In genomic region chr2:479505-480161, GRCh38 we compare ENCODE assay signal across 21 cellular contexts.
DNase-seq lines count a peak whose midpoint lies in the region; ATAC-seq and TF ChIP-seq lines count a peak whose summit lies in the region.
"Had no signal": no experiment of that assay in that cellular context is flagged by ENCODE, and none has a peak within 500 bp of the region (broad histone marks: within the 10 kb centered on the region; RNA-seq: fewer than 3 reads in every experiment).

No MANE protein-coding gene starts in this region.

- WGBS in right lobe of liver (ENCODE audit: insufficient coverage, low coverage, low lambda C conversion rate, missing lambda C conversion rate), result 53% methylated on average over 9 of the region's 13 CpGs

- H3K27me3 Mint-ChIP-seq in type B pancreatic cell, result peaks cover 3% of the 10 kb centered on the region

- H3K27ac Mint-ChIP-seq in type B pancreatic cell, result no peak overlapping the region
- H3K27ac Mint-ChIP-seq: T-helper 1 cell treated with Interleukin-12 subunit alpha and Interleukin-12 subunit beta and Interleukin-4 antibody, amounts not matched to agents 30 μg/mL and 1 μg/mL, for 36 hours had no signal

- peaks cover 14% of the 10 kb centered on the region for H3K4me1 Mint-ChIP-seq in type B pancreatic cell (ENCODE audit: unreplicated experiment)

- H3K4me1 ChIP-seq in duodenal mucosa (ENCODE audit: control insufficient read depth in 1 of 2, insufficient read depth in 2 of 2, low read length in 2 of 2) (peaks cover 0 to 4% of the 10 kb centered on the region in 2 donors), right lobe of liver (no peaks in the 10 kb centered on the region)
- H3K4me1 ChIP-seq: BE2C, foreskin keratinocyte had no signal

- no peak overlapping the region for H3K4me3 Mint-ChIP-seq in type B pancreatic cell
- H3K4me3 Mint-ChIP-seq: neural crest cell; T-helper 1 cell treated with Interleukin-12 subunit alpha and Interleukin-12 subunit beta and Interleukin-4 antibody, amounts not matched to agents 30 μg/mL and 1 μg/mL, for 36 hours had no signal

- DNase-seq in LoVo (ENCODE audit: low spot score), result peak; percentile 22
- DNase-seq in right lobe of liver, result no peak
- no peak for DNase-seq in sciatic nerve (ENCODE audit: low spot score)
- no peak for DNase-seq in type B pancreatic cell (ENCODE audit: extremely low spot score, unreplicated experiment)
- no peak for DNase-seq in NCI-H1417 (lab: John Stamatoyannopoulos, UW)
- DNase-seq: activated CD4-positive, alpha-beta T cell treated with anti-CD3 and anti-CD28 coated beads, Interleukin-2, amount 50 U/mL, for 4 hours; activated gamma-delta T cell; BE2C; foreskin keratinocyte; hypothalamus; midbrain; NCI-H2227 treated with DMSO at 0.1 percent for 48 hours; NCI-H82; OCI-M1; retina; stimulated activated CD8-positive, alpha-beta memory T cell treated with anti-CD3 and anti-CD28 coated beads, Interleukin-4, amount 100 ng/mL, for 48 hours had no signal

- H3K9me3 ChIP-seq in duodenal mucosa (ENCODE audit: control insufficient read depth in 1 of 2, low read length in 2 of 2) (peaks cover 0 to 3% of the 10 kb centered on the region in 2 donors), right lobe of liver (no peaks in the 10 kb centered on the region)
- H3K9me3 ChIP-seq: BE2C had no signal

- H3K4me3 ChIP-seq in duodenal mucosa (ENCODE audit: low read depth in 1 of 2, low read length in 2 of 2) (peak overlapping the region; percentile 56 to 66), right lobe of liver (no peak overlapping the region)

- TF ChIP-seq CTCF in right lobe of liver (IDR thresholded peaks at IDR 0.05) (no peak), type B pancreatic cell (conservative IDR thresholded peaks at IDR 0.05) (no peak)

- H3K27ac ChIP-seq in duodenal mucosa (ENCODE audit: low read depth, low read length) (no peak overlapping the region), right lobe of liver (no peak overlapping the region)
- H3K27ac ChIP-seq: foreskin keratinocyte had no signal

- no peak for TF ChIP-seq POLR2A in right lobe of liver (IDR thresholded peaks at IDR 0.05)

- H3K36me3 ChIP-seq in duodenal mucosa (ENCODE audit: control insufficient read depth in 1 of 2, insufficient read depth in 2 of 2, low read length in 2 of 2) (no peaks in the 10 kb centered on the region), right lobe of liver (no peaks in the 10 kb centered on the region)
- H3K36me3 ChIP-seq: BE2C had no signal

- ATAC-seq in right lobe of liver (peak in 3 of 4 donors; percentile 42 to 63 (median 52)), sciatic nerve (peak; percentile 71), GM19455 (IDR thresholded peaks at IDR 0.05; ENCODE audit: unreplicated experiment) (no peak), HG02870 (IDR thresholded peaks at IDR 0.05; ENCODE audit: unreplicated experiment) (no peak)
- ATAC-seq: foreskin keratinocyte had no signal

- H3K9ac ChIP-seq in duodenal mucosa (ENCODE audit: low read depth in 1 of 2, low read length in 2 of 2), result peak overlapping the region; percentile 6 to 13

- intact Hi-C loops in right lobe of liver (cut with DNase I) (no loop called here), sciatic nerve (cut with DNase I) (no loop called here)

- H3K27me3 ChIP-seq in duodenal mucosa (ENCODE audit: control insufficient read depth in 1 of 2, insufficient read depth in 2 of 2, low read length in 2 of 2) (peaks cover 3% of the 10 kb centered on the region in 2 donors), right lobe of liver (no peaks in the 10 kb centered on the region)
- H3K27me3 ChIP-seq: BE2C, foreskin keratinocyte had no signal

- no peaks in the 10 kb centered on the region for H3K36me3 Mint-ChIP-seq in type B pancreatic cell

- no peaks in the 10 kb centered on the region for H3K9me3 Mint-ChIP-seq in type B pancreatic cell
- H3K9me3 Mint-ChIP-seq: T-helper 1 cell treated with Interleukin-12 subunit alpha and Interleukin-12 subunit beta and Interleukin-4 antibody, amounts not matched to agents 30 μg/mL and 1 μg/mL, for 36 hours had no signal

Comparison
In these comparisons a context has a peak if more than half of its experiments do, and no peak if none do; other contexts are left out.
1. H3K4me3 ChIP-seq: peak in duodenal mucosa (2 of 2); none in right lobe of liver (0 of 3).
2. ATAC-seq: peak in right lobe of liver (3 of 4) and sciatic nerve (single experiment); none in GM19455 (single experiment) and HG02870 (single experiment).